8 cellular contexts compared by ENCODE assay signal in the genomic region with DNA sequence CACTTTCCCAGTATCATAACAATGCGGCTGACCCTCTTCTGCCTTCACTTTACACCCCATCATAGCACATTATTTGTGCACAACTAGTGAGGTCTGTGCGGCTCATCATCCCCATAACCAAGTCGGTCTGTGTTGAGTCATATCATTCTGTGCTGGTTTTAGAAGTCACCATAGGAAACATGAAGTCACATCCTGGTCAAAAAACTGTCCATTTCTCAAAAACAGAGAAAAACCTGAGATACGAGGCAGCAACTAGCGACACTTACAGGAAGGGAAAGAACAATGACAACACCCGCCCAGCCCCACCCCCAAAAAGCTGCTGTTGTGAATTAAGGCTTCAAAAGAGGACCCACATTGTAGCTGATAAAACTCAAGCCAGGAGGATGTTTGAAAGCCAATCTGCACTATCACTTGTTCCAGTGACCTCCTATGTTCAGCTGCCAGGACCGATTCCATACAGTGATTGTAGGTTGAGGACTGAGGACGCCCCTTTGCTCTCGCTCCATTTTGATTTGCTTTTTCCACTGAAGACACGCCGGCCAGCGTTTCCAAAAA.
A peak's percentile ranks its signal among the peaks of the same experiment; 100 is the strongest.
DNase-seq lines count a peak whose midpoint lies in the region; ATAC-seq and TF ChIP-seq lines count a peak whose summit lies in the region.

No MANE protein-coding gene starts in this region.

- no peak overlapping the region for H2AFZ ChIP-seq in OCI-LY7 (ENCODE audit: low read length)

- no peaks in the 10 kb centered on the region for H4K20me1 ChIP-seq in OCI-LY7 (ENCODE audit: insufficient read depth, low read length)

- intact Hi-C loops in CD4-positive, alpha-beta T cell (cut with DNase I, micrococcal nuclease), result loop anchor here (2.0 to 5.0 kb wide), 4 partner anchors 33 to 96 kb away; no protein-coding TSS in a partner anchor
- intact Hi-C loops in OCI-LY7 (cut with micrococcal nuclease; ENCODE audit: unreplicated experiment), result no loop called here

- ATAC-seq in CD4-positive, alpha-beta T cell (ENCODE audit: poor library complexity), result peak; percentile 84
- ATAC-seq in GM19452 (IDR thresholded peaks at IDR 0.05; ENCODE audit: unreplicated experiment) (peak; percentile 92), HG03460 (IDR thresholded peaks at IDR 0.05; ENCODE audit: unreplicated experiment) (peak; percentile 96)
- ATAC-seq in natural killer cell treated with Interleukin-12 subunit alpha and Interleukin-12 subunit beta and Interleukin-15 and Interleukin-18, amount 100 ng/mL, for 72 hours, result peak; percentile 94 to 95

- TF ChIP-seq CTCF in CD4-positive, alpha-beta T cell (IDR thresholded peaks at IDR 0.05), result no peak
- no peak for TF ChIP-seq CTCF in OCI-LY7 (conservative IDR thresholded peaks at IDR 0.05; ENCODE audit: low read length)

- no peaks in the 10 kb centered on the region for H3K9me3 ChIP-seq in CD4-positive, alpha-beta T cell (ENCODE audit: control insufficient read depth, low read length)
- H3K9me3 ChIP-seq in OCI-LY7 (ENCODE audit: low read length), result no peaks in the 10 kb centered on the region

- CTCF ChIA-PET in CD4-positive, alpha-beta T cell (lab: Charles Lee), result interaction anchor here (1.0 to 2.4 kb wide), 7 partner anchors 9 to 100 kb away, joined by 3 to 13 read pairs (median 4); no protein-coding TSS in a partner anchor
- CTCF ChIA-PET in OCI-LY7 (lab: Charles Lee; ENCODE audit: unreplicated experiment), result no interaction called here

- peak overlapping the region; percentile 93 for H3K27ac Mint-ChIP-seq in CD4-positive, alpha-beta T cell
- H3K27ac Mint-ChIP-seq in natural killer cell treated with Interleukin-12 subunit alpha and Interleukin-12 subunit beta and Interleukin-15 and Interleukin-18, amount 100 ng/mL, for 72 hours, result peak overlapping the region; percentile 88 to 99

- no peaks in the 10 kb centered on the region for H3K4me1 ChIP-seq in OCI-LY7 (ENCODE audit: insufficient read depth, low read length, poor library complexity, severe bottlenecking)

- H3K9me2 ChIP-seq in OCI-LY7 (ENCODE audit: insufficient read depth, low read length), result no peaks in the 10 kb centered on the region

- H3K4me1 Mint-ChIP-seq in CD4-positive, alpha-beta T cell (ENCODE audit: low read depth), result peaks cover 57% of the 10 kb centered on the region
- H3K4me1 Mint-ChIP-seq in natural killer cell treated with Interleukin-12 subunit alpha and Interleukin-12 subunit beta and Interleukin-15 and Interleukin-18, amount 100 ng/mL, for 72 hours (ENCODE audit: low read depth in 2 of 2), result peaks cover 31 to 37% of the 10 kb centered on the region in 2 donors

- BruUV-seq in OCI-LY7 (replicated peaks; lab: Mats Ljungman, UMichigan), result no TSS peak

- POLR2A ChIA-PET in CD4-positive, alpha-beta T cell (lab: Charles Lee), result interaction anchor here (0.6 to 6.4 kb wide), 16 partner anchors 8 to 243 kb away, joined by 3 to 66 read pairs (median 13); a partner anchor contains a TSS
- POLR2A ChIA-PET in OCI-LY7 (lab: Charles Lee), result interaction anchor here (1.2 to 1.7 kb wide), 2 partner anchors 9 to 20 kb away, joined by 4 to 6 read pairs; no protein-coding TSS in a partner anchor

- H3K4me3 Mint-ChIP-seq in CD4-positive, alpha-beta T cell, result peak overlapping the region; percentile 59
- H3K4me3 Mint-ChIP-seq in natural killer cell treated with Interleukin-12 subunit alpha and Interleukin-12 subunit beta and Interleukin-15 and Interleukin-18, amount 100 ng/mL, for 72 hours, result peak overlapping the region; percentile 89

- no peaks in the 10 kb centered on the region for H3K79me2 ChIP-seq in OCI-LY7 (ENCODE audit: insufficient read depth, low read depth, low read length)

- H3K27me3 ChIP-seq in CD4-positive, alpha-beta T cell (ENCODE audit: control insufficient read depth, insufficient read depth, low read length), result no peaks in the 10 kb centered on the region

- H3K9me3 Mint-ChIP-seq in CD4-positive, alpha-beta T cell, result no peaks in the 10 kb centered on the region
- H3K9me3 Mint-ChIP-seq in natural killer cell treated with Interleukin-12 subunit alpha and Interleukin-12 subunit beta and Interleukin-15 and Interleukin-18, amount 100 ng/mL, for 72 hours, result no peaks in the 10 kb centered on the region

- H3K36me3 ChIP-seq in OCI-LY7 (ENCODE audit: insufficient read depth, low read length), result 0 out of 2 replicates have a peak, but pooled peaks cover 4% of the 10 kb centered on the region

- peaks cover 82% of the 10 kb centered on the region for H3K36me3 Mint-ChIP-seq in CD4-positive, alpha-beta T cell (ENCODE audit: low read depth)
- H3K36me3 Mint-ChIP-seq in natural killer cell treated with Interleukin-12 subunit alpha and Interleukin-12 subunit beta and Interleukin-15 and Interleukin-18, amount 100 ng/mL, for 72 hours, result peaks cover 17% of the 10 kb centered on the region

- H3K4me3 ChIP-seq in OCI-LY7 (ENCODE audit: low read depth, low read length, poor library complexity, severe bottlenecking), result no peak overlapping the region

- no peak overlapping the region for H3K4me2 ChIP-seq in OCI-LY7 (ENCODE audit: low read length)

- DNase-seq in CD4-positive, alpha-beta T cell, result peak in 8 of 10 experiments; percentile 18 to 51 (median 35)
- peak; percentile 41 for DNase-seq in activated T-helper 9 cell treated with anti-CD3 and anti-CD28 coated beads, Interleukin-2, amount 50 U/mL, for 16 hours (ENCODE audit: low read depth)
- DNase-seq in natural killer cell treated with Interleukin-12 subunit alpha and Interleukin-12 subunit beta and Interleukin-15 and Interleukin-18, amount 100 ng/mL, for 72 hours (ENCODE audit: low spot score), result no peak
- DNase-seq in NCI-H1436 treated with DMSO at 0.1 percent for 48 hours (lab: John Stamatoyannopoulos, UW) (no peak), inferior parietal cortex (ENCODE audit: extremely low spot score) (no peak), OCI-LY7 (ENCODE audit: low spot score) (no peak)

- peak overlapping the region; percentile 55 for H3K27ac ChIP-seq in CD4-positive, alpha-beta T cell (ENCODE audit: low read depth, low read length)
- H3K27ac ChIP-seq in OCI-LY7 (ENCODE audit: low read depth, low read length, poor library complexity, severe bottlenecking), result no peak overlapping the region

- H3K27me3 Mint-ChIP-seq in CD4-positive, alpha-beta T cell, result no peaks in the 10 kb centered on the region
- H3K27me3 Mint-ChIP-seq in natural killer cell treated with Interleukin-12 subunit alpha and Interleukin-12 subunit beta and Interleukin-15 and Interleukin-18, amount 100 ng/mL, for 72 hours, result no peaks in the 10 kb centered on the region

Comparison
In these comparisons a context has a peak if more than half of its experiments do, and no peak if none do; other contexts are left out.
1. DNase-seq: peak in CD4-positive, alpha-beta T cell (8 of 10) and activated T-helper 9 cell treated with anti-CD3 and anti-CD28 coated beads, Interleukin-2, amount 50 U/mL, for 16 hours (single experiment); none in natural killer cell treated with Interleukin-12 subunit alpha and Interleukin-12 subunit beta and Interleukin-15 and Interleukin-18, amount 100 ng/mL, for 72 hours (single experiment), NCI-H1436 treated with DMSO at 0.1 percent for 48 hours (single experiment), inferior parietal cortex (single experiment) and OCI-LY7 (single experiment).
2. Peak in every context shown above with its lines, with median percentiles within 50 percentile points of each other: ATAC-seq.